In the genomic region with DNA sequence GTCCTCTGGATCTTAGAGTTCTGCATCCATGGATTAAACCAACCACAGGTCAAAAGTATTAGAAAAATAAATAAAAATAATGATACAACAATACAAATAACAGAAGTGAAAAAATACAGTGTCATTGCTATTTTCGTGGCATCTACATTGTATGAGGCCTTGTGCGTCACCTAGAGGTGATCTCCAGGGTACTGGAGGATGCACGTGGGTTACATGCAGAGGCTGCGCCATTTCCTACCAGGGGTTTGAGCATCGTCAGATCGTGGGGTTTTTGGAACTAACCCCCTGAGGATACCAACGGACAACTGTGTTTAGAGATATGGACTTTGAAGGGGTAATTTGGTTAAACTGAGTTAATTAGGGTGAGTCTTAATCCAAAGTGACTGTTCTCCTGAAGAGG, we compare ENCODE assay signal across 21 cellular contexts.
"Had no signal": no experiment of that assay in that cellular context is flagged by ENCODE, and none has a peak within 500 bp of the region (broad histone marks: within the 10 kb centered on the region; RNA-seq: fewer than 3 reads in every experiment).

No MANE protein-coding gene starts in this region.

- H3K4me1 ChIP-seq: breast epithelium had no signal

- H3K27ac ChIP-seq: breast epithelium, coronary artery had no signal

- H3K4me3 ChIP-seq: breast epithelium, coronary artery had no signal

- H3K36me3 ChIP-seq: breast epithelium had no signal

- H3K9me3 ChIP-seq: breast epithelium had no signal

- ATAC-seq: activated CD4-positive, CD25-positive, alpha-beta regulatory T cell treated with anti-CD3 and anti-CD28 coated beads, Interleukin-2, amount 50 U/mL, for 24 hours; activated CD8-positive, alpha-beta T cell treated with anti-CD3 and anti-CD28 coated beads for 36 hours; PC-3; T-cell had no signal

- DNase-seq: activated CD4-positive, alpha-beta T cell treated with anti-CD3 and anti-CD28 coated beads for 4 hours; activated CD8-positive, alpha-beta memory T cell treated with anti-CD3 and anti-CD28 coated beads, Interleukin-2, amount 50 U/mL, for 4 hours; activated CD8-positive, alpha-beta T cell treated with anti-CD3 and anti-CD28 coated beads for 36 hours; activated naive CD4-positive, alpha-beta T cell treated with anti-CD3 and anti-CD28 coated beads, Interleukin-2, amount 50 U/mL, for 16 hours; activated naive CD8-positive, alpha-beta T cell treated with anti-CD3 and anti-CD28 coated beads, Interleukin-2, amount 10 ng/mL, durations not matched to agents 7 days and 5 days; aorta; caudate nucleus; Kasumi-1; NCI-H1048; NCI-H146; NCI-H187 treated with DMSO at 0.1 percent for 48 hours; NCI-H2081 treated with DMSO at 0.1 percent for 48 hours; NCI-H446; PC-3; SIG-M5; T-cell; T-helper 2 cell; T1000 had no signal
